ENCODE assay signal across 1 cellular context in the genomic region with DNA sequence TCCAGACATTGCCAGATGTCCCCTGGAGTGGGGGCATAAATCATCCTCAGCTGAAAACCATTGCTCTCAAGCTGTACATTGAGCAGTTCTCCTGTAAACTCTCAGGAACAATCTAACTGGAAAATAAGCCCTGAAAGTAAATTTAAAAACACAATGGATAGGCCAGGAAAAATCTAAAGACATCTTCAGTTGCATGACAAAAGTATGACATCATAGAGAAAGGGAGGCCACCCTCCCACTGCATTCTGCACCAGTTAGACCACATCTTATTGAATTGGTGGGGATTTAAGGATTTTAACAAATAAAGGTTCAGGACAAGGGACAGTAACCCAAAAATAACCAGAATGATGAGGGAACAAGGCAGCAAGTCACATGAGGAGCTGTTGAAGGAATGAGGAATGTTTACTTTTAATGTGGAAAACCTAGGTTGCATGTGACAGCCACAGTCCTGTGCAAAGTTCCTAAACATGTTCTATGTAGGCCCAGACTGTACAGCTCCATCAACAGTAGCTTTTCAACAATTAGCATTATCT.
TF ChIP-seq lines count a peak whose summit lies in the region.

No MANE protein-coding gene starts in this region.

TF ChIP-seq in HepG2, 621 proteins besides CTCF, POLR2A, EP300 and RAD21:
- TF ChIP-seq HNF4A (CRISPR knock-in tag; IDR thresholded peaks at IDR 0.05) (no peak), CREB1 (IDR thresholded peaks at IDR 0.05) (peak; percentile 49; the same call in 1 of the 2 replicates), CREB1 (CRISPR knock-in tag; IDR thresholded peaks at IDR 0.05) (no peak), ATF7 (IDR thresholded peaks at IDR 0.05) (peak; percentile 94), ATF7 (CRISPR knock-in tag; IDR thresholded peaks at IDR 0.05) (no peak), AGO1 (IDR thresholded peaks at IDR 0.05; ENCODE audit: low read depth, low read length, poor library complexity, severe bottlenecking) (no peak), ZNF451 (CRISPR knock-in tag; IDR thresholded peaks at IDR 0.05) (no peak)
- TF ChIP-seq, protein P1, sequence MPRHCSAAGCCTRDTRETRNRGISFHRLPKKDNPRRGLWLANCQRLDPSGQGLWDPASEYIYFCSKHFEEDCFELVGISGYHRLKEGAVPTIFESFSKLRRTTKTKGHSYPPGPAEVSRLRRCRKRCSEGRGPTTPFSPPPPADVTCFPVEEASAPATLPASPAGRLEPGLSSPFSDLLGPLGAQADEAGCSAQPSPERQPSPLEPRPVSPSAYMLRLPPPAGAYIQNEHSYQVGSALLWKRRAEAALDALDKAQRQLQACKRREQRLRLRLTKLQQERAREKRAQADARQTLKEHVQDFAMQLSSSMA (CRISPR knock-in tag; IDR thresholded peaks at IDR 0.05) = no peak
